In genomic region chr11:7977251-7977917, GRCh38 we compare ENCODE assay signal across 13 cellular contexts. TPM values are rescaled to one million over a fixed set of nuclear protein-coding genes. Genes with fewer than 3 reads are reported as not detected.
DNase-seq lines count a peak whose midpoint lies in the region; ATAC-seq, FAIRE-seq and TF ChIP-seq lines count a peak whose summit lies in the region.
"Had no signal": no experiment of that assay in that cellular context is flagged by ENCODE, and none has a peak within 500 bp of the region (broad histone marks: within the 10 kb centered on the region; RNA-seq: fewer than 3 reads in every experiment).

No MANE protein-coding gene starts in this region.

- DNase-seq in GM04503 (ENCODE audit: low read depth) (peak; percentile 85), NB4 (ENCODE audit: low read depth) (peak; percentile 11), bronchial epithelial cell (ENCODE audit: low read depth) (peak; percentile 77), mesothelial cell of epicardium (ENCODE audit: low spot score in 2 of 2, unreplicated experiment in 2 of 2) (no peak), NCI-H446 (lab: John Stamatoyannopoulos, UW) (no peak), GF-D8 (lab: John Stamatoyannopoulos, UW) (no peak)
- DNase-seq in naive thymus-derived CD8-positive, alpha-beta T cell = no peak
- DNase-seq: islet precursor cell, NCI-H526, psoas muscle had no signal

- no peaks in the 10 kb centered on the region for H3K36me3 Mint-ChIP-seq in mesothelial cell of epicardium
- H3K36me3 Mint-ChIP-seq in naive thymus-derived CD8-positive, alpha-beta T cell = no peaks in the 10 kb centered on the region

- no peak for ATAC-seq in GM19035 (IDR thresholded peaks at IDR 0.05; ENCODE audit: unreplicated experiment)
- no peak for ATAC-seq in naive thymus-derived CD8-positive, alpha-beta T cell
- ATAC-seq: psoas muscle had no signal

- H3K36me3 ChIP-seq in bronchial epithelial cell (ENCODE audit: control insufficient read depth, insufficient read depth, low read length) = no peaks in the 10 kb centered on the region

- peak overlapping the region; percentile 55 for H3K27ac Mint-ChIP-seq in mesothelial cell of epicardium
- H3K27ac Mint-ChIP-seq in naive thymus-derived CD8-positive, alpha-beta T cell = no peak overlapping the region
- H3K27ac Mint-ChIP-seq: activated T-helper 2 cell treated with anti-CD3 and anti-CD28 coated beads, Interferon-gamma antibody, Interleukin-2, Interleukin-4, amounts not matched to agents 10 μg/mL and 5 μg/mL and 100 μg/mL, durations not matched to agents 14 hours and 24 hours and 36 hours had no signal

- no peaks in the 10 kb centered on the region for H3K27me3 ChIP-seq in bronchial epithelial cell (ENCODE audit: control insufficient read depth, insufficient read depth, low read length)

- H3K4me3 ChIP-seq in NB4 (ENCODE audit: low read depth, low read length) (no peak overlapping the region), bronchial epithelial cell (ENCODE audit: low read depth, low read length) (no peak overlapping the region)
- H3K4me3 ChIP-seq: psoas muscle had no signal

- TF ChIP-seq POLR2A in NB4 (IDR thresholded peaks at IDR 0.05; ENCODE audit: extremely low read depth, insufficient read length) = no peak

- H3K4me1 Mint-ChIP-seq in mesothelial cell of epicardium = peaks cover 12% of the 10 kb centered on the region
- no peaks in the 10 kb centered on the region for H3K4me1 Mint-ChIP-seq in naive thymus-derived CD8-positive, alpha-beta T cell

- H3K27me3 Mint-ChIP-seq in mesothelial cell of epicardium (ENCODE audit: low read depth) = no peaks in the 10 kb centered on the region
- H3K27me3 Mint-ChIP-seq in naive thymus-derived CD8-positive, alpha-beta T cell = peaks cover 2 to 8% (median 6%) of the 10 kb centered on the region in 5 donors

- no peaks in the 10 kb centered on the region for H3K9me3 Mint-ChIP-seq in mesothelial cell of epicardium
- no peaks in the 10 kb centered on the region for H3K9me3 Mint-ChIP-seq in naive thymus-derived CD8-positive, alpha-beta T cell
- H3K9me3 Mint-ChIP-seq: activated T-helper 2 cell treated with anti-CD3 and anti-CD28 coated beads, Interferon-gamma antibody, Interleukin-2, Interleukin-4, amounts not matched to agents 10 μg/mL and 5 μg/mL and 100 μg/mL, durations not matched to agents 14 hours and 24 hours and 36 hours had no signal

- FAIRE-seq in bronchial epithelial cell (lab: Jason Lieb, UNC) = no peak

- TF ChIP-seq CTCF in NB4 (IDR thresholded peaks at IDR 0.05; ENCODE audit: low read depth, low read length) (no peak), bronchial epithelial cell (IDR thresholded peaks at IDR 0.05; ENCODE audit: insufficient read depth, low read length, severe bottlenecking) (no peak), mesothelial cell of epicardium (IDR thresholded peaks at IDR 0.05; ENCODE audit: unreplicated experiment) (no peak)

- H3K4me3 Mint-ChIP-seq in mesothelial cell of epicardium = no peak overlapping the region
- H3K4me3 Mint-ChIP-seq in naive thymus-derived CD8-positive, alpha-beta T cell = peak overlapping the region in 1 of 10 donors; percentile 22

- POLR2A ChIA-PET in naive thymus-derived CD8-positive, alpha-beta T cell (lab: Charles Lee) = no interaction called here

RNA-seq across cellular contexts. Expression of gene EIF3F, which starts 9.8 kb away (rescaled TPM):
- total RNA-seq in bronchial epithelial cell (183 and 222 TPM in 2 replicates), mesothelial cell of epicardium (357 to 369 TPM (median 366 TPM) in 3 replicates)
- 100 to 1,000 TPM; 310 to 319 TPM for total RNA-seq in naive thymus-derived CD8-positive, alpha-beta T cell
- polyA plus RNA-seq in naive thymus-derived CD8-positive, alpha-beta T cell = 100 to 1,000 TPM; 408 to 500 (median 458) TPM

RNA-seq across cellular contexts. Expression of gene NLRP10, which starts 12.1 kb away (rescaled TPM):
- under 0.01 and 3.1 TPM in 2 replicates for total RNA-seq in bronchial epithelial cell
- not detected in 3 replicates for total RNA-seq in mesothelial cell of epicardium
- not detected for total RNA-seq in naive thymus-derived CD8-positive, alpha-beta T cell
- polyA plus RNA-seq in naive thymus-derived CD8-positive, alpha-beta T cell = not detected
- total RNA-seq: activated T-helper 2 cell treated with anti-CD3 and anti-CD28 coated beads, Interferon-gamma antibody, Interleukin-2, Interleukin-4, amounts not matched to agents 10 μg/mL and 5 μg/mL and 100 μg/mL, durations not matched to agents 14 hours and 24 hours and 36 hours; G401; psoas muscle had no signal
- polyA plus RNA-seq: psoas muscle had no signal

RNA-seq across cellular contexts. Expression of gene OR10A3, which starts 35.9 kb away (rescaled TPM):
- total RNA-seq in bronchial epithelial cell (not detected in 2 replicates), mesothelial cell of epicardium (not detected in 3 replicates)
- not detected for total RNA-seq in naive thymus-derived CD8-positive, alpha-beta T cell
- not detected for polyA plus RNA-seq in naive thymus-derived CD8-positive, alpha-beta T cell
- total RNA-seq: activated T-helper 2 cell treated with anti-CD3 and anti-CD28 coated beads, Interferon-gamma antibody, Interleukin-2, Interleukin-4, amounts not matched to agents 10 μg/mL and 5 μg/mL and 100 μg/mL, durations not matched to agents 14 hours and 24 hours and 36 hours; G401; psoas muscle had no signal
- polyA plus RNA-seq: psoas muscle had no signal

RNA-seq across cellular contexts. Expression of gene OR10A6, which starts 46.3 kb away (rescaled TPM):
- total RNA-seq in bronchial epithelial cell = not detected in 2 replicates
- not detected in 3 replicates for total RNA-seq in mesothelial cell of epicardium
- not detected for total RNA-seq in naive thymus-derived CD8-positive, alpha-beta T cell
- polyA plus RNA-seq in naive thymus-derived CD8-positive, alpha-beta T cell = not detected
- total RNA-seq: activated T-helper 2 cell treated with anti-CD3 and anti-CD28 coated beads, Interferon-gamma antibody, Interleukin-2, Interleukin-4, amounts not matched to agents 10 μg/mL and 5 μg/mL and 100 μg/mL, durations not matched to agents 14 hours and 24 hours and 36 hours; G401; psoas muscle had no signal
- polyA plus RNA-seq: psoas muscle had no signal

Comparison
In these comparisons a context has a peak if more than half of its experiments do, and no peak if none do; other contexts are left out.
1. DNase-seq: peak in GM04503 (single experiment), NB4 (single experiment) and bronchial epithelial cell (single experiment); none in mesothelial cell of epicardium (0 of 2), naive thymus-derived CD8-positive, alpha-beta T cell (0 of 10), NCI-H446 (0 of 2) and GF-D8 (single experiment).